ENCODE assay signal across 8 cellular contexts in the genomic region with DNA sequence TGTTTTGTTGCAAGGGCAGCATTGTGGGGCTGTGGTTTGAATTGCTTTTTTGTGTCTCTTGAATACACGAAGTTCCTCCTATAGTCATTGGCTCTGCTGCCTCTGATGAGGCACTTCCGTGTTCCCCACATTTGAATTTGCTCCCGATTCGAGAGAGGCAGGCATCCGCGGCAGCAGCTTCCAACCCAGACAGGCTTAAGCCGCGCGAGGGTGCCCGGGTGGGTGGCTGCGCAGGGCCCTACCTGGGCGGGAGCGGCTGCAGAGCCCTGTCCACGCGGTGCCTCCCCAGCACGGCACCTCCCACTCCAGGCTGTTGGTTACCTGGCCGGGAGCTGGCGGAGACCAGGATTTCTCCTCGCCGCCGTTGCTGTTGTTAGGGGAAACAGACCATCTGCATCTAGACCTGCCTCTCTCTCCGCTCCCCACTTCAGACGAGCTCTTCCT.
DNase-seq lines count a peak whose midpoint lies in the region; ATAC-seq, FAIRE-seq and TF ChIP-seq lines count a peak whose summit lies in the region.

No MANE protein-coding gene starts in this region.

- no peaks in the 10 kb centered on the region for H3F3A ChIP-seq in OCI-LY1 (ENCODE audit: insufficient read depth, low read length)

- H3K36me3 ChIP-seq in BJ (ENCODE audit: control insufficient read depth, insufficient read depth, low read length) (no peaks in the 10 kb centered on the region), OCI-LY1 (ENCODE audit: insufficient read depth, low read length) (no peaks in the 10 kb centered on the region), mammary epithelial cell (ENCODE audit: insufficient read depth, low read length) (no peaks in the 10 kb centered on the region), suprapubic skin (no peaks in the 10 kb centered on the region)

- no peak for TF ChIP-seq POLR2A in H54 (IDR thresholded peaks at IDR 0.05; ENCODE audit: low read depth, low read length)
- no peak for TF ChIP-seq POLR2A in suprapubic skin (IDR thresholded peaks at IDR 0.05)

- H3K4me1 ChIP-seq in OCI-LY1 (ENCODE audit: insufficient read depth, low read length, severe bottlenecking) (no peaks in the 10 kb centered on the region), mammary epithelial cell (ENCODE audit: insufficient read depth, low read length) (peaks cover 34% of the 10 kb centered on the region), suprapubic skin (peaks cover 13% of the 10 kb centered on the region)

- H3K27ac ChIP-seq in OCI-LY1 (ENCODE audit: low read depth, low read length, poor library complexity, severe bottlenecking) = no peak overlapping the region
- H3K27ac ChIP-seq in mammary epithelial cell (ENCODE audit: insufficient read depth, low read depth, low read length) = peak overlapping the region; percentile 93
- H3K27ac ChIP-seq in suprapubic skin = no peak overlapping the region

- H3K79me2 ChIP-seq in OCI-LY1 (ENCODE audit: insufficient read depth, low read length) (no peaks in the 10 kb centered on the region), mammary epithelial cell (ENCODE audit: insufficient read depth, low read length) (peaks cover 79% of the 10 kb centered on the region)

- dilution Hi-C loops in mammary epithelial cell (cut with HindIII; ENCODE audit: low sequenced_read_pairs) = no loop called here

- no peak for TF ChIP-seq CTCF in BJ (IDR thresholded peaks at IDR 0.05; ENCODE audit: insufficient read depth, low read depth, low read length)
- no peak for TF ChIP-seq CTCF in OCI-LY1 (IDR thresholded peaks at IDR 0.05; ENCODE audit: low read length)
- TF ChIP-seq CTCF in mammary epithelial cell (conservative IDR thresholded peaks at IDR 0.05 in 1 of 2, IDR thresholded peaks at IDR 0.05 in 1 of 2; ENCODE audit: extremely low read depth in 1 of 2, insufficient read depth in 1 of 2, low read depth in 1 of 2, low read length in 2 of 2) = no peak
- TF ChIP-seq CTCF in suprapubic skin (IDR thresholded peaks at IDR 0.05) = no peak

- no peak for FAIRE-seq in H54 (lab: Jason Lieb, UNC)

- H3K4me2 ChIP-seq in OCI-LY1 (ENCODE audit: low read length) (peak overlapping the region; percentile 20; the same call in 1 of the 2 replicates), mammary epithelial cell (ENCODE audit: insufficient read depth, low read depth, low read length) (peak overlapping the region; percentile 96)

- under 1% methylated on average over 23 of the region's 23 CpGs for WGBS in mammary epithelial cell (ENCODE audit: low coverage, missing lambda C conversion rate)
- WGBS in suprapubic skin = 20% methylated on average over 12 of the region's 23 CpGs

- H4K20me1 ChIP-seq in OCI-LY1 (ENCODE audit: insufficient read depth, low read length) = no peaks in the 10 kb centered on the region
- no peaks in the 10 kb centered on the region for H4K20me1 ChIP-seq in mammary epithelial cell (ENCODE audit: insufficient read depth, low read length)

- DNase-seq in BJ (ENCODE audit: low read depth) = no peak
- DNase-seq in H54 (ENCODE audit: insufficient read length, low spot score) = peak; percentile 7
- peak; percentile 73 for DNase-seq in mammary epithelial cell
- DNase-seq in medulla oblongata (ENCODE audit: extremely low spot score) = peak; percentile 19
- DNase-seq in suprapubic skin (ENCODE audit: low spot score in 2 of 2) = no peak
- DNase-seq in OCI-M2 (lab: John Stamatoyannopoulos, UW; ENCODE audit: unreplicated experiment) = no peak

- no peaks in the 10 kb centered on the region for H3K9me2 ChIP-seq in OCI-LY1 (ENCODE audit: low read depth, low read length)

- intact Hi-C loops in mammary epithelial cell (cut with micrococcal nuclease) = loop anchor here (1.0 kb wide), 1 partner anchor 127 kb away; no protein-coding TSS in a partner anchor

- H2AFZ ChIP-seq in OCI-LY1 (ENCODE audit: low read length) = no peak overlapping the region
- peak overlapping the region; percentile 51 for H2AFZ ChIP-seq in mammary epithelial cell (ENCODE audit: low read depth, low read length)

- TF ChIP-seq EP300 in suprapubic skin (IDR thresholded peaks at IDR 0.05) = no peak

- peak overlapping the region; percentile 47 for H3K4me3 ChIP-seq in BJ (ENCODE audit: low read depth, low read length)
- H3K4me3 ChIP-seq in OCI-LY1 (ENCODE audit: low read depth, low read length, poor library complexity, severe bottlenecking) = peak overlapping the region; percentile 22
- H3K4me3 ChIP-seq in mammary epithelial cell (replicated peaks in 1 of 3; ENCODE audit: insufficient read depth in 1 of 3, low read depth in 2 of 3, low read length in 3 of 3) = peak overlapping the region; percentile 62 to 98 (median 86)
- peak overlapping the region; percentile 38 for H3K4me3 ChIP-seq in suprapubic skin

- H3K27me3 ChIP-seq in BJ (ENCODE audit: control insufficient read depth, insufficient read depth, low read length) (no peaks in the 10 kb centered on the region), OCI-LY1 (ENCODE audit: insufficient read depth, low read length) (0 out of 2 replicates have a peak, but pooled peaks cover 5% of the 10 kb centered on the region), mammary epithelial cell (ENCODE audit: insufficient read depth, low read length) (no peaks in the 10 kb centered on the region), suprapubic skin (no peaks in the 10 kb centered on the region)

- no TSS peak for BruUV-seq in mammary epithelial cell (replicated peaks; lab: Mats Ljungman, UMichigan)

- H3K9ac ChIP-seq in OCI-LY1 (ENCODE audit: low read length) (no peak overlapping the region), mammary epithelial cell (ENCODE audit: insufficient read depth, low read length) (peak overlapping the region; percentile 91)

- POLR2A ChIA-PET in BJ (lab: Charles Lee) = no interaction called here

- in situ Hi-C loops in mammary epithelial cell (cut with MboI; ENCODE audit: low sequenced_read_pairs in 2 of 2) = no loop called here

- no peak for ATAC-seq in GM18519 (IDR thresholded peaks at IDR 0.05; ENCODE audit: low FRiP score, unreplicated experiment)

- H3K9me3 ChIP-seq in OCI-LY1 (ENCODE audit: low read length) (no peaks in the 10 kb centered on the region), mammary epithelial cell (replicated peaks; ENCODE audit: insufficient read depth, low read length) (no peaks in the 10 kb centered on the region), suprapubic skin (no peaks in the 10 kb centered on the region)

- CTCF ChIA-PET in BJ (lab: Yijun Ruan, JAX) (interaction anchor here (1.2 to 3.2 kb wide), 4 partner anchors 14 to 569 kb away, joined by 3 to 10 read pairs (median 4); no protein-coding TSS in a partner anchor), mammary epithelial cell (lab: Charles Lee; ENCODE audit: low non-redundant PET) (interaction anchor here (0.5 to 1.2 kb wide), 2 partner anchors 26 to 119 kb away, joined by 3 to 5 read pairs; no protein-coding TSS in a partner anchor)

Comparison
In these comparisons a context has a peak if more than half of its experiments do, and no peak if none do; other contexts are left out.
1. DNase-seq: peak in H54 (single experiment), mammary epithelial cell (single experiment) and medulla oblongata (single experiment); none in BJ (single experiment), suprapubic skin (0 of 2) and OCI-M2 (single experiment).
2. H3K4me3 ChIP-seq: peak in every context shown above with its lines; median percentile 86 in mammary epithelial cell; 47 in BJ; 38 in suprapubic skin; 22 in OCI-LY1.